Comparison of ENCODE assay signal across 1 cellular context in genomic region chr4:40656221-40656863, GRCh38.
TF ChIP-seq lines count a peak whose summit lies in the region.

No MANE protein-coding gene starts in this region.

TF ChIP-seq in GM23338, 12 proteins besides CTCF, POLR2A, EP300 and RAD21 (continued from another document):
- TF ChIP-seq NANOG (IDR thresholded peaks at IDR 0.05; ENCODE audit: borderline replicate concordance) = no peak
TF ChIP-seq in GM23338: peak in this region for 0.
